In genomic region chr9:99026271-99026955, GRCh38 we compare ENCODE assay signal across 19 cellular contexts.
A peak's percentile ranks its signal among the peaks of the same experiment; 100 is the strongest.
DNase-seq lines count a peak whose midpoint lies in the region; ATAC-seq, FAIRE-seq and TF ChIP-seq lines count a peak whose summit lies in the region.
"Had no signal": no experiment of that assay in that cellular context is flagged by ENCODE, and none has a peak within 500 bp of the region (broad histone marks: within the 10 kb centered on the region; RNA-seq: fewer than 3 reads in every experiment).

No MANE protein-coding gene starts in this region.

- H3K9ac ChIP-seq in astrocyte (ENCODE audit: low read length): no peak overlapping the region
- H3K9ac ChIP-seq: BLaER1 treated with 17β-estradiol and CSF1 and Interleukin-3, amounts not matched to agents 10 nM and 100 nM; KMS-11 had no signal

- TF ChIP-seq CTCF in astrocyte (IDR thresholded peaks at IDR 0.05; ENCODE audit: insufficient read depth, low read depth, low read length): no peak
- TF ChIP-seq CTCF in gastroesophageal sphincter (IDR thresholded peaks at IDR 0.05): no peak

- H3K4me1 ChIP-seq in CD4-positive, CD25-positive, alpha-beta regulatory T cell (ENCODE audit: control insufficient read depth, insufficient read depth, low read length, poor library complexity, severe bottlenecking): peaks cover 19% of the 10 kb centered on the region
- H3K4me1 ChIP-seq in astrocyte (ENCODE audit: insufficient read depth, low read length) (peaks cover 13% of the 10 kb centered on the region), muscle layer of duodenum (ENCODE audit: control insufficient read depth in 1 of 2, insufficient read depth in 2 of 2, low read length in 2 of 2) (peaks cover 4 to 13% of the 10 kb centered on the region in 2 donors), gastroesophageal sphincter (peaks cover 0 to 20% (median 0%) of the 10 kb centered on the region in 3 donors)
- H3K4me1 ChIP-seq: Caco-2 had no signal

- H3K79me2 ChIP-seq in astrocyte (ENCODE audit: insufficient read depth, low read length): no peaks in the 10 kb centered on the region

- H3K27me3 ChIP-seq in CD4-positive, CD25-positive, alpha-beta regulatory T cell (ENCODE audit: control insufficient read depth, insufficient read depth, low read length): no peaks in the 10 kb centered on the region
- H3K27me3 ChIP-seq in astrocyte (ENCODE audit: insufficient read depth, low read length) (no peaks in the 10 kb centered on the region), muscle layer of duodenum (ENCODE audit: low read depth, low read length) (no peaks in the 10 kb centered on the region), gastroesophageal sphincter (no peaks in the 10 kb centered on the region)
- H3K27me3 ChIP-seq: MG63 had no signal

- TF ChIP-seq POLR2A in gastroesophageal sphincter (IDR thresholded peaks at IDR 0.05): no peak

- peak; percentile 49 for ATAC-seq in activated CD4-positive, alpha-beta T cell treated with anti-CD3 and anti-CD28 coated beads for 36 hours
- ATAC-seq in CD4-positive, CD25-positive, alpha-beta regulatory T cell (ENCODE audit: low read depth in 2 of 2): peak; percentile 27 to 28
- ATAC-seq in gastroesophageal sphincter: no peak

- no peaks in the 10 kb centered on the region for H3K27me3 Mint-ChIP-seq in activated CD4-positive, alpha-beta T cell treated with anti-CD3 and anti-CD28 coated beads for 36 hours
- peaks cover 4% of the 10 kb centered on the region for H3K27me3 Mint-ChIP-seq in CD4-positive, CD25-positive, alpha-beta regulatory T cell
- peaks cover 6% of the 10 kb centered on the region for H3K27me3 Mint-ChIP-seq in astrocyte (ENCODE audit: low read depth, unreplicated experiment)

- H3K27ac Mint-ChIP-seq in activated CD4-positive, alpha-beta T cell treated with anti-CD3 and anti-CD28 coated beads for 36 hours: no peak overlapping the region
- H3K27ac Mint-ChIP-seq in CD4-positive, CD25-positive, alpha-beta regulatory T cell: peak overlapping the region; percentile 12 to 79 (median 59)
- H3K27ac Mint-ChIP-seq in astrocyte (ENCODE audit: unreplicated experiment): no peak overlapping the region

- H3K27ac ChIP-seq in CD4-positive, CD25-positive, alpha-beta regulatory T cell (ENCODE audit: insufficient read depth, low read length, poor library complexity, severe bottlenecking): no peak overlapping the region
- H3K27ac ChIP-seq in astrocyte (ENCODE audit: low read depth, low read length): no peak overlapping the region
- peak overlapping the region; percentile 25 for H3K27ac ChIP-seq in muscle layer of duodenum (ENCODE audit: low read length)
- peak overlapping the region in 1 of 4 donors; percentile 23 for H3K27ac ChIP-seq in gastroesophageal sphincter
- H3K27ac ChIP-seq: BLaER1 treated with 17β-estradiol and CSF1 and Interleukin-3, amounts not matched to agents 10 nM and 100 nM; KMS-11 had no signal

- WGBS in gastroesophageal sphincter (ENCODE audit: low coverage in 1 of 2), 2 donors: 83 to 100% methylated on average over 3 to 6 of the region's 6 CpGs

- H3K9me3 ChIP-seq in CD4-positive, CD25-positive, alpha-beta regulatory T cell (ENCODE audit: control insufficient read depth in 2 of 2, low read length in 2 of 2): no peaks in the 10 kb centered on the region
- no peaks in the 10 kb centered on the region for H3K9me3 ChIP-seq in astrocyte (ENCODE audit: insufficient read depth, low read depth, low read length)
- no peaks in the 10 kb centered on the region for H3K9me3 ChIP-seq in muscle layer of duodenum (ENCODE audit: control insufficient read depth in 1 of 2, low read length in 2 of 2)
- no peaks in the 10 kb centered on the region for H3K9me3 ChIP-seq in gastroesophageal sphincter
- H3K9me3 ChIP-seq: BLaER1 treated with 17β-estradiol and CSF1 and Interleukin-3, amounts not matched to agents 10 nM and 100 nM; Caco-2; MG63 had no signal

- DNase-seq in activated CD4-positive, alpha-beta T cell treated with anti-CD3 and anti-CD28 coated beads for 36 hours: no peak
- no peak for DNase-seq in activated CD4-positive, alpha-beta T cell treated with anti-CD3 and anti-CD28 coated beads, Interleukin-2, amount 50 U/mL, for 4 hours
- DNase-seq in CD4-positive, CD25-positive, alpha-beta regulatory T cell: peak in 1 of 3 donors; percentile 55
- DNase-seq in astrocyte (ENCODE audit: low read depth) (no peak), NCI-H2107 (lab: John Stamatoyannopoulos, UW) (no peak), NCI-H2196 (lab: John Stamatoyannopoulos, UW; ENCODE audit: unreplicated experiment) (no peak)
- DNase-seq: 8988T, Caco-2, DMS53, MG63, NCI-H1105, NCI-H1694 treated with DMSO at 0.1 percent for 48 hours, NCI-H446 treated with DMSO at 0.1 percent for 48 hours, NCI-H82 had no signal

- no peaks in the 10 kb centered on the region for H3K9me3 Mint-ChIP-seq in activated CD4-positive, alpha-beta T cell treated with anti-CD3 and anti-CD28 coated beads for 36 hours (ENCODE audit: low read depth)
- H3K9me3 Mint-ChIP-seq in CD4-positive, CD25-positive, alpha-beta regulatory T cell: no peaks in the 10 kb centered on the region
- peaks cover 7% of the 10 kb centered on the region for H3K9me3 Mint-ChIP-seq in astrocyte (ENCODE audit: unreplicated experiment)

- H3K4me2 ChIP-seq in astrocyte (ENCODE audit: low read length): no peak overlapping the region
- H3K4me2 ChIP-seq: BLaER1 treated with 17β-estradiol and CSF1 and Interleukin-3, amounts not matched to agents 10 nM and 100 nM; KMS-11 had no signal

- TF ChIP-seq EP300 in gastroesophageal sphincter (IDR thresholded peaks at IDR 0.05): no peak

- intact Hi-C loops in activated CD4-positive, alpha-beta T cell treated with anti-CD3 and anti-CD28 coated beads for 36 hours (cut with DNase I, micrococcal nuclease): no loop called here

- H2AFZ ChIP-seq in astrocyte (ENCODE audit: low read depth, low read length): no peak overlapping the region

- CTCF ChIA-PET in activated CD4-positive, alpha-beta T cell treated with anti-CD3 and anti-CD28 coated beads for 36 hours (lab: Charles Lee): interaction anchor here (0.6 to 1.5 kb wide), 6 partner anchors 13 to 661 kb away, joined by 3 to 4 read pairs (median 3); no protein-coding TSS in a partner anchor

- H3K36me3 Mint-ChIP-seq in activated CD4-positive, alpha-beta T cell treated with anti-CD3 and anti-CD28 coated beads for 36 hours (ENCODE audit: low read depth): no peaks in the 10 kb centered on the region
- peaks cover 4% of the 10 kb centered on the region for H3K36me3 Mint-ChIP-seq in CD4-positive, CD25-positive, alpha-beta regulatory T cell
- peaks cover 3% of the 10 kb centered on the region for H3K36me3 Mint-ChIP-seq in astrocyte (ENCODE audit: low read depth, unreplicated experiment)

- H4K20me1 ChIP-seq in astrocyte (ENCODE audit: insufficient read depth, low read length): no peaks in the 10 kb centered on the region
- H4K20me1 ChIP-seq: BLaER1 treated with 17β-estradiol and CSF1 and Interleukin-3, amounts not matched to agents 10 nM and 100 nM had no signal

- POLR2A ChIA-PET in activated CD4-positive, alpha-beta T cell treated with anti-CD3 and anti-CD28 coated beads for 36 hours (lab: Charles Lee): interaction anchor here (0.5 kb wide), 1 partner anchor 19 kb away, joined by 3 read pairs; no protein-coding TSS in a partner anchor

- H3K4me3 ChIP-seq in CD4-positive, CD25-positive, alpha-beta regulatory T cell (ENCODE audit: low read depth, low read length): no peak overlapping the region
- H3K4me3 ChIP-seq in astrocyte (ENCODE audit: insufficient read depth, low read depth, low read length) (no peak overlapping the region), muscle layer of duodenum (ENCODE audit: low read depth in 1 of 2, low read length in 2 of 2) (no peak overlapping the region), gastroesophageal sphincter (no peak overlapping the region)
- H3K4me3 ChIP-seq: BLaER1 treated with 17β-estradiol and CSF1 and Interleukin-3, amounts not matched to agents 10 nM and 100 nM; MG63 had no signal

- no peak for FAIRE-seq in astrocyte (lab: Jason Lieb, UNC)
- FAIRE-seq: H54 had no signal

- H3K4me3 Mint-ChIP-seq in activated CD4-positive, alpha-beta T cell treated with anti-CD3 and anti-CD28 coated beads for 36 hours: no peak overlapping the region
- peak overlapping the region in 3 of 4 donors; percentile 0 to 17 (median 7) for H3K4me3 Mint-ChIP-seq in CD4-positive, CD25-positive, alpha-beta regulatory T cell
- H3K4me3 Mint-ChIP-seq in astrocyte (ENCODE audit: unreplicated experiment): peak overlapping the region; percentile 29

- no peaks in the 10 kb centered on the region for H3K36me3 ChIP-seq in CD4-positive, CD25-positive, alpha-beta regulatory T cell (ENCODE audit: control insufficient read depth, insufficient read depth, low read length)
- H3K36me3 ChIP-seq in astrocyte (ENCODE audit: insufficient read depth, low read length) (no peaks in the 10 kb centered on the region), muscle layer of duodenum (ENCODE audit: control insufficient read depth in 1 of 2, insufficient read depth in 2 of 2, low read length in 2 of 2) (peaks cover 0 to 42% of the 10 kb centered on the region in 2 donors), gastroesophageal sphincter (peaks cover 0 to 82% of the 10 kb centered on the region in 2 donors)
- H3K36me3 ChIP-seq: BLaER1 treated with 17β-estradiol and CSF1 and Interleukin-3, amounts not matched to agents 10 nM and 100 nM; MG63 had no signal

- H3K4me1 Mint-ChIP-seq in activated CD4-positive, alpha-beta T cell treated with anti-CD3 and anti-CD28 coated beads for 36 hours: peaks cover 18% of the 10 kb centered on the region
- H3K4me1 Mint-ChIP-seq in CD4-positive, CD25-positive, alpha-beta regulatory T cell: peaks cover 9 to 39% (median 21%) of the 10 kb centered on the region in 4 donors
- peaks cover 41% of the 10 kb centered on the region for H3K4me1 Mint-ChIP-seq in astrocyte (ENCODE audit: low read depth, unreplicated experiment)

Comparison
In these comparisons a context has a peak if more than half of its experiments do, and no peak if none do; other contexts are left out.
1. H3K27ac Mint-ChIP-seq: peak in CD4-positive, CD25-positive, alpha-beta regulatory T cell (3 of 3); none in activated CD4-positive, alpha-beta T cell treated with anti-CD3 and anti-CD28 coated beads for 36 hours (single experiment) and astrocyte (single experiment).